ENCODE assay signal across 1 cellular context in the genomic region with DNA sequence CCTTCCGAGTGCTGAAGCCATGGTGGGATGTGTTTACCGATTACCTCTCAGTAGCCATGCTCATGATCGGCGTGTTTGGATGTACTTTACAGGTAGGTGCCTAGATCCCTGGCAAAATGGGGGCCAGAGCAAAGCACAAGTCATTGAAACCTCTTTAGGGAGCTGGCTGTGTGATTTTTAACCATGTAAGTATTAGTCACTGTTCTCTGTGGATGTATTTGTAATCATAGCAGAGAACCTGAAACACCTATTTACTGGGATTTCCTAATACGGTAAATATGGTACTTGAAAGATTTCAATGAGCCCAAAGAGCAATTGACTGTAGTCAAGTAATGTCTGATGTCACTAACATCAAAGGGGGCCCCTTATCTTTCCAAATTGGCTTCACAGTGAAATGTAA.
TF ChIP-seq lines count a peak whose summit lies in the region.

No MANE protein-coding gene starts in this region.

TF ChIP-seq in GM23338, 12 proteins besides CTCF, POLR2A, EP300 and RAD21:
- no peak for TF ChIP-seq STAT1 (IDR thresholded peaks at IDR 0.05; ENCODE audit: unreplicated experiment)
- TF ChIP-seq, protein P1, sequence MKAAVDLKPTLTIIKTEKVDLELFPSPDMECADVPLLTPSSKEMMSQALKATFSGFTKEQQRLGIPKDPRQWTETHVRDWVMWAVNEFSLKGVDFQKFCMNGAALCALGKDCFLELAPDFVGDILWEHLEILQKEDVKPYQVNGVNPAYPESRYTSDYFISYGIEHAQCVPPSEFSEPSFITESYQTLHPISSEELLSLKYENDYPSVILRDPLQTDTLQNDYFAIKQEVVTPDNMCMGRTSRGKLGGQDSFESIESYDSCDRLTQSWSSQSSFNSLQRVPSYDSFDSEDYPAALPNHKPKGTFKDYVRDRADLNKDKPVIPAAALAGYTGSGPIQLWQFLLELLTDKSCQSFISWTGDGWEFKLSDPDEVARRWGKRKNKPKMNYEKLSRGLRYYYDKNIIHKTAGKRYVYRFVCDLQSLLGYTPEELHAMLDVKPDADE (IDR thresholded peaks at IDR 0.05), result no peak
- no peak for TF ChIP-seq EZH2 (IDR thresholded peaks at IDR 0.05; ENCODE audit: low read depth, unreplicated experiment)
- no peak for TF ChIP-seq POLR2AphosphoS5 (IDR thresholded peaks at IDR 0.05; ENCODE audit: low read depth)
- no peak for TF ChIP-seq JUNB (IDR thresholded peaks at IDR 0.05; ENCODE audit: unreplicated experiment)
- TF ChIP-seq, protein P2, sequence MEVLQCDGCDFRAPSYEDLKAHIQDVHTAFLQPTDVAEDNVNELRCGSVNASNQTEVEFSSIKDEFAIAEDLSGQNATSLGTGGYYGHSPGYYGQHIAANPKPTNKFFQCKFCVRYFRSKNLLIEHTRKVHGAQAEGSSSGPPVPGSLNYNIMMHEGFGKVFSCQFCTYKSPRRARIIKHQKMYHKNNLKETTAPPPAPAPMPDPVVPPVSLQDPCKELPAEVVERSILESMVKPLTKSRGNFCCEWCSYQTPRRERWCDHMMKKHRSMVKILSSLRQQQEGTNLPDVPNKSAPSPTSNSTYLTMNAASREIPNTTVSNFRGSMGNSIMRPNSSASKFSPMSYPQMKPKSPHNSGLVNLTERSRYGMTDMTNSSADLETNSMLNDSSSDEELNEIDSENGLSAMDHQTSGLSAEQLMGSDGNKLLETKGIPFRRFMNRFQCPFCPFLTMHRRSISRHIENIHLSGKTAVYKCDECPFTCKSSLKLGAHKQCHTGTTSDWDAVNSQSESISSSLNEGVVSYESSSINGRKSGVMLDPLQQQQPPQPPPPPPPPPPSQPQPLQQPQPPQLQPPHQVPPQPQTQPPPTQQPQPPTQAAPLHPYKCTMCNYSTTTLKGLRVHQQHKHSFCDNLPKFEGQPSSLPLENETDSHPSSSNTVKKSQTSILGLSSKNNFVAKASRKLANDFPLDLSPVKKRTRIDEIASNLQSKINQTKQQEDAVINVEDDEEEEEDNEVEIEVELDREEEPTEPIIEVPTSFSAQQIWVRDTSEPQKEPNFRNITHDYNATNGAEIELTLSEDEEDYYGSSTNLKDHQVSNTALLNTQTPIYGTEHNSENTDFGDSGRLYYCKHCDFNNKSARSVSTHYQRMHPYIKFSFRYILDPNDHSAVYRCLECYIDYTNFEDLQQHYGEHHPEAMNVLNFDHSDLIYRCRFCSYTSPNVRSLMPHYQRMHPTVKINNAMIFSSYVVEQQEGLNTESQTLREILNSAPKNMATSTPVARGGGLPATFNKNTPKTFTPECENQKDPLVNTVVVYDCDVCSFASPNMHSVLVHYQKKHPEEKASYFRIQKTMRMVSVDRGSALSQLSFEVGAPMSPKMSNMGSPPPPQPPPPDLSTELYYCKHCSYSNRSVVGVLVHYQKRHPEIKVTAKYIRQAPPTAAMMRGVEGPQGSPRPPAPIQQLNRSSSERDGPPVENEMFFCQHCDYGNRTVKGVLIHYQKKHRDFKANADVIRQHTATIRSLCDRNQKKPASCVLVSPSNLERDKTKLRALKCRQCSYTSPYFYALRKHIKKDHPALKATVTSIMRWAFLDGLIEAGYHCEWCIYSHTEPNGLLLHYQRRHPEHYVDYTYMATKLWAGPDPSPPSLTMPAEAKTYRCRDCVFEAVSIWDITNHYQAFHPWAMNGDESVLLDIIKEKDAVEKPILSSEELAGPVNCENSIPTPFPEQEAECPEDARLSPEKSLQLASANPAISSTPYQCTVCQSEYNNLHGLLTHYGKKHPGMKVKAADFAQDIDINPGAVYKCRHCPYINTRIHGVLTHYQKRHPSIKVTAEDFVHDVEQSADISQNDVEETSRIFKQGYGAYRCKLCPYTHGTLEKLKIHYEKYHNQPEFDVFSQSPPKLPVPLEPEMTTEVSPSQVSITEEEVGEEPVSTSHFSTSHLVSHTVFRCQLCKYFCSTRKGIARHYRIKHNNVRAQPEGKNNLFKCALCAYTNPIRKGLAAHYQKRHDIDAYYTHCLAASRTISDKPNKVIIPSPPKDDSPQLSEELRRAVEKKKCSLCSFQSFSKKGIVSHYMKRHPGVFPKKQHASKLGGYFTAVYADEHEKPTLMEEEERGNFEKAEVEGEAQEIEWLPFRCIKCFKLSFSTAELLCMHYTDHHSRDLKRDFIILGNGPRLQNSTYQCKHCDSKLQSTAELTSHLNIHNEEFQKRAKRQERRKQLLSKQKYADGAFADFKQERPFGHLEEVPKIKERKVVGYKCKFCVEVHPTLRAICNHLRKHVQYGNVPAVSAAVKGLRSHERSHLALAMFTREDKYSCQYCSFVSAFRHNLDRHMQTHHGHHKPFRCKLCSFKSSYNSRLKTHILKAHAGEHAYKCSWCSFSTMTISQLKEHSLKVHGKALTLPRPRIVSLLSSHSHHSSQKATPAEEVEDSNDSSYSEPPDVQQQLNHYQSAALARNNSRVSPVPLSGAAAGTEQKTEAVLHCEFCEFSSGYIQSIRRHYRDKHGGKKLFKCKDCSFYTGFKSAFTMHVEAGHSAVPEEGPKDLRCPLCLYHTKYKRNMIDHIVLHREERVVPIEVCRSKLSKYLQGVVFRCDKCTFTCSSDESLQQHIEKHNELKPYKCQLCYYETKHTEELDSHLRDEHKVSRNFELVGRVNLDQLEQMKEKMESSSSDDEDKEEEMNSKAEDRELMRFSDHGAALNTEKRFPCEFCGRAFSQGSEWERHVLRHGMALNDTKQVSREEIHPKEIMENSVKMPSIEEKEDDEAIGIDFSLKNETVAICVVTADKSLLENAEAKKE (CRISPR knock-in tag; IDR thresholded peaks at IDR 0.05), result no peak
- no peak for TF ChIP-seq ZNF331 (CRISPR knock-in tag; IDR thresholded peaks at IDR 0.05; ENCODE audit: low read depth)
- TF ChIP-seq CREB1 (CRISPR knock-in tag; IDR thresholded peaks at IDR 0.05; ENCODE audit: low read depth), result no peak
- TF ChIP-seq, protein P3, sequence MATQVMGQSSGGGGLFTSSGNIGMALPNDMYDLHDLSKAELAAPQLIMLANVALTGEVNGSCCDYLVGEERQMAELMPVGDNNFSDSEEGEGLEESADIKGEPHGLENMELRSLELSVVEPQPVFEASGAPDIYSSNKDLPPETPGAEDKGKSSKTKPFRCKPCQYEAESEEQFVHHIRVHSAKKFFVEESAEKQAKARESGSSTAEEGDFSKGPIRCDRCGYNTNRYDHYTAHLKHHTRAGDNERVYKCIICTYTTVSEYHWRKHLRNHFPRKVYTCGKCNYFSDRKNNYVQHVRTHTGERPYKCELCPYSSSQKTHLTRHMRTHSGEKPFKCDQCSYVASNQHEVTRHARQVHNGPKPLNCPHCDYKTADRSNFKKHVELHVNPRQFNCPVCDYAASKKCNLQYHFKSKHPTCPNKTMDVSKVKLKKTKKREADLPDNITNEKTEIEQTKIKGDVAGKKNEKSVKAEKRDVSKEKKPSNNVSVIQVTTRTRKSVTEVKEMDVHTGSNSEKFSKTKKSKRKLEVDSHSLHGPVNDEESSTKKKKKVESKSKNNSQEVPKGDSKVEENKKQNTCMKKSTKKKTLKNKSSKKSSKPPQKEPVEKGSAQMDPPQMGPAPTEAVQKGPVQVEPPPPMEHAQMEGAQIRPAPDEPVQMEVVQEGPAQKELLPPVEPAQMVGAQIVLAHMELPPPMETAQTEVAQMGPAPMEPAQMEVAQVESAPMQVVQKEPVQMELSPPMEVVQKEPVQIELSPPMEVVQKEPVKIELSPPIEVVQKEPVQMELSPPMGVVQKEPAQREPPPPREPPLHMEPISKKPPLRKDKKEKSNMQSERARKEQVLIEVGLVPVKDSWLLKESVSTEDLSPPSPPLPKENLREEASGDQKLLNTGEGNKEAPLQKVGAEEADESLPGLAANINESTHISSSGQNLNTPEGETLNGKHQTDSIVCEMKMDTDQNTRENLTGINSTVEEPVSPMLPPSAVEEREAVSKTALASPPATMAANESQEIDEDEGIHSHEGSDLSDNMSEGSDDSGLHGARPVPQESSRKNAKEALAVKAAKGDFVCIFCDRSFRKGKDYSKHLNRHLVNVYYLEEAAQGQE (IDR thresholded peaks at IDR 0.05; ENCODE audit: unreplicated experiment), result no peak
- TF ChIP-seq ZNF114 (CRISPR knock-in tag; IDR thresholded peaks at IDR 0.05), result no peak
- TF ChIP-seq NANOG (IDR thresholded peaks at IDR 0.05; ENCODE audit: borderline replicate concordance), result no peak
- no peak for TF ChIP-seq EZH2phosphoT487 (IDR thresholded peaks at IDR 0.05; ENCODE audit: unreplicated experiment)
